Comparison of ENCODE assay signal across 8 cellular contexts in the genomic region with DNA sequence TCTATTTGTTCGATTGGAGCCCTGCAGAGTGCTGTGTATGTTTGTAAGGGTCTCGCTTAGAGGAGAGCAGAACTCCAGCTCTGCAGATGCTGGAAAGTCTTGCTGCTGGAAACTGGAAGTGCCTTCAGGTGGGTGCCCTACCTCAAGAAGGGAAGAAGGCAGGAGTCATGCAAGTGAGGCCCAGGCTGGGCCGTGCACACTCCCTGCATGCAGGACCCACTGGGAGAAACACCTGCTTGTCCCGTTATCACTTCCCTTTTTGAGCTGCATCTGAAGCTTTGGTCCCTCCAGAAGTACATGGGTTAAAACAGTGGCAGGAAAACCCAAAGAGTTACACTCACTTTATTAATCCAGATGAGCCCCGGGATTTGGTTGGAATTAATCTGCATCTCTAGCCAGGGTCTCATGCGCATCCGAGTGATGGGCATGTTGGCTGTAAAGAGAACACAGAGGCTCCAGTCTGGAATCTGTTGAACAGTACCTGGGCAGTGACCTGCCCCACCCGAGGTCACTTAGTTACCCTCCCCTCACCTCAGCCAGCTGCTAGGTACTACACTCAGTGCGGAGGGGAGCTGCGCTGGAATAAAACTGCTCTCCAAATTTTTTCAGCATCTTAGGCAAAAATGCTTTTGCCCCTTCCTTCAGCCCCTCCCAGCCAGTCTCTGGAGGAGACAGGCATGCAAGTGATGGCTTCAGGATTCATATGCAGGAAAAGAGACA. TPM values are rescaled to one million over a fixed set of nuclear protein-coding genes. Genes with fewer than 3 reads are reported as not detected.
A peak's percentile ranks its signal among the peaks of the same experiment; 100 is the strongest.
DNase-seq lines count a peak whose midpoint lies in the region; ATAC-seq and TF ChIP-seq lines count a peak whose summit lies in the region.

No MANE protein-coding gene starts in this region.

- H3K4me3 Mint-ChIP-seq in T-helper 17 cell = peak overlapping the region; percentile 95

- H3K36me3 Mint-ChIP-seq in T-helper 17 cell (ENCODE audit: low read depth) = peaks cover 14% of the 10 kb centered on the region

- H3K4me1 Mint-ChIP-seq in T-helper 17 cell = peaks cover 63% of the 10 kb centered on the region

- H3K4me3 ChIP-seq in epithelial cell of proximal tubule (ENCODE audit: low read depth, low read length) (peak overlapping the region; percentile 77), retinal pigment epithelial cell (ENCODE audit: low read length) (peak overlapping the region; percentile 75)

- TF ChIP-seq CTCF in epithelial cell of proximal tubule (conservative IDR thresholded peaks at IDR 0.05; ENCODE audit: low read depth, low read length) (no peak), retinal pigment epithelial cell (conservative IDR thresholded peaks at IDR 0.05; ENCODE audit: low read depth, low read length) (no peak)

- H3K9me3 ChIP-seq in T-helper 17 cell (ENCODE audit: control insufficient read depth, low read length, poor library complexity, severe bottlenecking) = no peaks in the 10 kb centered on the region

- peak; percentile 25 for TF ChIP-seq POLR2A in GM19099 (IDR thresholded peaks at IDR 0.05; ENCODE audit: extremely low read depth, insufficient read length, low read depth)

- peak overlapping the region; percentile 100 for H3K27ac Mint-ChIP-seq in T-helper 17 cell

- DNase-seq in T-helper 17 cell = peak in 2 of 3 donors; percentile 3 to 7
- DNase-seq in epithelial cell of proximal tubule (ENCODE audit: low read depth) = no peak
- DNase-seq in retinal pigment epithelial cell (ENCODE audit: low read depth) = no peak
- DNase-seq in NOMO-1 treated with dmso at 0.1 percent for 144 hours (lab: John Stamatoyannopoulos, UW; ENCODE audit: unreplicated experiment) = no peak
- no peak for DNase-seq in cerebellar nuclear complex (lab: John Stamatoyannopoulos, UW)
- no peak for DNase-seq in NCI-H1930 (lab: John Stamatoyannopoulos, UW)

- H3K27me3 Mint-ChIP-seq in T-helper 17 cell = no peaks in the 10 kb centered on the region

- no peak for ATAC-seq in T-helper 17 cell
- ATAC-seq in HG02642 (IDR thresholded peaks at IDR 0.05; ENCODE audit: poor library complexity, unreplicated experiment) = no peak

RNA-seq across cellular contexts. Expression of a gene that starts 1.4 kb away (rescaled TPM):
- total RNA-seq in T-helper 17 cell = 100 to 1,000 TPM; 590 to 639 TPM
- 33.0 and 41.5 TPM in 2 replicates for total RNA-seq in epithelial cell of proximal tubule

RNA-seq across cellular contexts. Expression of a gene that starts 54.1 kb away (rescaled TPM):
- not detected for total RNA-seq in T-helper 17 cell
- not detected in 2 replicates for total RNA-seq in epithelial cell of proximal tubule

Comparison
In these comparisons a context has a peak if more than half of its experiments do, and no peak if none do; other contexts are left out.
1. DNase-seq: peak in T-helper 17 cell (2 of 3); none in epithelial cell of proximal tubule (single experiment), retinal pigment epithelial cell (single experiment), NOMO-1 treated with dmso at 0.1 percent for 144 hours (single experiment), cerebellar nuclear complex (0 of 2) and NCI-H1930 (0 of 2).
2. RNA of a gene that starts 1.4 kb away (total RNA-seq): 590 to 639 TPM in T-helper 17 cell; 33.0 to 41.5 TPM in epithelial cell of proximal tubule; every median in the first group is over 10 times any median in the second.